ENCODE assay signal across 8 cellular contexts in the genomic region with DNA sequence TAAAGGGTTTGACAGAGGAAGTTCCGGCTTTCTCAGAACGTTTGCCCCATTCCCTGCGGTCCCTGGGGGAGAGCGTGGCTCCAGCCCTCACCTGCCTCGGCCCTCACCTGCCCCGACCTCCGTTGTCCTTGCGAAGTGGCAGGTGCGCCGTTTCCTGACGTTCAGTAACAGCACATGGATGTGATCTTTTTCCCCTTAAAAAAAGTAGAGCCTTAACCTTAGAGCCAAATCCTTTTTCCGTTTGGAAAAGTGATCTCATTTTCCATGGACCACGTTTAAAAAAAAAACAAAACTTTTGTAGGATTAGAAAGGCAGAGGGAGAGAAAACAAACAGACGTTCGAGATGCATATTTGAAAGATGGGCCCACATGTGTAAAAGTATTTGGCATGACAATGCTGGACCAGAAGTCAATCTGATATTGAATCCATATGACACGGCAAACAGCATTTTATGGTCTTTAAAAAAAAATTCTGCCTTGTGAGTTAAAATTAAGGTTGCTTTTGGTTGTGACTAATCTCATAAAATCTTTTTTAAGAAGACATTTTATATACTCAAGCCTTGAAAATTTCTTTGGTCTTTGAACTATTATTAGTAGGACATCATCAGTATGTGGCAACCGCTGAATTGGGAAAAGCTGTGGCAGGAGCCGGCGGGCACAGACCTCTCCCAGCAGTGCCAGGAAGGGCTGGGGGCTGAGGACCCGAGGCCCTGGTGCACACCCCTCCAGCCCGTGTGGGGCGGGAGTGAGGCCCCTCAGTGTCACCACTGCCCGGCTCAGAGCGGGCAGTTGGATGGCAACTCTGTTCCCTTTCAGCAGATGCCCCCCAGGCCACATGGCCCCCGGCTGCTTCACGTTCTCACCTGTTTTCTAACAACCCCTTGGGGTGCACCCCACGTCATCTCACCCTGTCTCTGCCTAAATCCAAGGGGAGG. TPM values are rescaled to one million over a fixed set of nuclear protein-coding genes. Genes with fewer than 3 reads are reported as not detected.
DNase-seq lines count a peak whose midpoint lies in the region; ATAC-seq, FAIRE-seq and TF ChIP-seq lines count a peak whose summit lies in the region.

No MANE protein-coding gene starts in this region.

- peak overlapping the region in 3 of 4 experiments; percentile 23 to 35 (median 32); a peak in 5 of 8 replicates for H3K4me3 ChIP-seq in H1 (ENCODE audit: extremely low read depth in 1 of 4, insufficient read depth in 2 of 4, low read depth in 3 of 4, low read length in 4 of 4)
- H3K4me3 ChIP-seq in prostate gland = no peak overlapping the region

- peaks cover 0 to 1% (median 1%) of the 10 kb centered on the region in 4 experiments; a peak in 3 of 7 replicates for H3K27me3 ChIP-seq in H1 (replicated peaks in 1 of 4; ENCODE audit: control insufficient read depth in 3 of 4, extremely low read depth in 1 of 4, insufficient read depth in 3 of 4, low read length in 3 of 4)
- no peaks in the 10 kb centered on the region for H3K27me3 ChIP-seq in prostate gland (replicated peaks; ENCODE audit: insufficient read depth)

- WGBS in H1 (ENCODE audit: extremely low coverage in 1 of 2, insufficient coverage in 1 of 2, insufficient read length in 1 of 2, insufficient replicate concordance in 2 of 2, low coverage in 1 of 2, low lambda C conversion rate in 2 of 2, missing lambda C conversion rate in 1 of 2), 2 experiments = 72% methylated on average over 27 of the region's 27 CpGs; no CpG with 5 or more reads in 1 of the 2 experiments
- WGBS in prostate gland = 43% methylated on average over 27 of the region's 27 CpGs

- no peak for TF ChIP-seq EP300 in H1 (IDR thresholded peaks at IDR 0.05; ENCODE audit: borderline replicate concordance in 1 of 2, low read depth in 2 of 2, low read length in 2 of 2)

- H3K14ac ChIP-seq in H1 (ENCODE audit: insufficient read length) = no peak overlapping the region

- peak overlapping the region; percentile 69; the same call in 1 of the 2 replicates for H3K27ac ChIP-seq in H1 (ENCODE audit: low read depth, low read length)
- no peak overlapping the region for H3K27ac ChIP-seq in prostate gland

- peaks cover 0 to 16% (median 11%) of the 10 kb centered on the region in 4 experiments; a peak in 5 of 7 replicates for H3K4me1 ChIP-seq in H1 (replicated peaks in 1 of 4; ENCODE audit: control insufficient read depth in 3 of 4, insufficient read depth in 4 of 4, low read length in 3 of 4)
- H3K4me1 ChIP-seq in prostate gland (replicated peaks) = no peaks in the 10 kb centered on the region

- no peak for FAIRE-seq in H1 (lab: Jason Lieb, UNC)

- H3K36me3 ChIP-seq in H1 (ENCODE audit: control insufficient read depth in 2 of 4, insufficient read depth in 4 of 4, low read length in 3 of 4) = no peaks in the 10 kb centered on the region
- H3K36me3 ChIP-seq in prostate gland = no peaks in the 10 kb centered on the region

- H3K4ac ChIP-seq in H1 (replicated peaks; ENCODE audit: insufficient read length, low read depth, low read length) = no peak overlapping the region

- CTCF ChIA-PET in GM10248 (lab: Yijun Ruan, JAX) = interaction anchor here (1.1 to 2.5 kb wide), 5 partner anchors 10 to 84 kb away, joined by 4 to 8 read pairs (median 6); no protein-coding TSS in a partner anchor
- CTCF ChIA-PET in H1 (lab: Charles Lee; ENCODE audit: partially characterized antibody) = interaction anchor here (0.6 to 2.8 kb wide), 6 partner anchors 11 to 79 kb away, joined by 3 to 13 read pairs (median 5); a partner anchor contains a TSS

- H2AK5ac ChIP-seq in H1 (ENCODE audit: low read depth, low read length) = no peak overlapping the region

- H3K4me2 ChIP-seq in H1 (ENCODE audit: insufficient read depth in 1 of 2, low read depth in 2 of 2, low read length in 2 of 2) = peak overlapping the region; percentile 14 to 53

- DNase-seq in GM10248 (ENCODE audit: extremely low spot score) (peak; percentile 21), NCI-H2196 (lab: John Stamatoyannopoulos, UW; ENCODE audit: unreplicated experiment) (peak; percentile 73), H1 (ENCODE audit: low read depth in 1 of 2, low spot score in 2 of 2) (peak in 1 of 2 experiments; percentile 19), prostate gland (ENCODE audit: low spot score) (peak; percentile 2)
- DNase-seq in activated CD4-positive, alpha-beta T cell treated with anti-CD3 and anti-CD28 coated beads, Interleukin-2, amount 50 U/mL, for 48 hours = no peak
- no peak for DNase-seq in stimulated activated CD4-positive, alpha-beta T cell treated with anti-CD3 and anti-CD28 coated beads, Interleukin-4, amount 100 ng/mL, for 24 hours

- H2BK15ac ChIP-seq in H1 (ENCODE audit: low read length) = no peak overlapping the region

- peak overlapping the region; percentile 24; the same call in 1 of the 2 replicates for H2BK5ac ChIP-seq in H1 (ENCODE audit: low read depth, low read length)

- no peak for TF ChIP-seq POLR2A in H1 (IDR thresholded peaks at IDR 0.05; ENCODE audit: control extremely low read depth in 1 of 2, low read depth in 2 of 2, low read length in 2 of 2)
- TF ChIP-seq POLR2A in prostate gland (IDR thresholded peaks at IDR 0.05) = no peak

- peak overlapping the region in 1 of 4 experiments; percentile 13; a peak in 1 of 7 replicates for H3K9ac ChIP-seq in H1 (replicated peaks in 1 of 4; ENCODE audit: extremely low read depth in 1 of 4, low read depth in 3 of 4, low read length in 3 of 4)

- H2BK120ac ChIP-seq in H1 (replicated peaks; ENCODE audit: low read depth, low read length) = no peak overlapping the region

- peak overlapping the region; percentile 94; the same call in 1 of the 2 replicates for H2BK12ac ChIP-seq in H1 (ENCODE audit: low read depth, low read length)

- POLR2A ChIA-PET in GM10248 (lab: Yijun Ruan, JAX) (interaction anchor here (0.5 to 1.0 kb wide), 2 partner anchors 26 to 77 kb away, joined by 3 read pairs; no protein-coding TSS in a partner anchor), H1 (lab: Charles Lee; ENCODE audit: partially characterized antibody) (interaction anchor here (0.8 to 1.1 kb wide), 4 partner anchors 12 to 34 kb away, joined by 3 to 4 read pairs (median 4); no protein-coding TSS in a partner anchor)

- no peak overlapping the region for H2BK20ac ChIP-seq in H1 (ENCODE audit: low read length)

- H3K79me2 ChIP-seq in H1 (ENCODE audit: control insufficient read depth in 1 of 2, insufficient read depth in 2 of 2, low read length in 2 of 2) = no peaks in the 10 kb centered on the region

- no peak for TF ChIP-seq CTCF in GM10248 (IDR thresholded peaks at IDR 0.05; ENCODE audit: control extremely low read depth, extremely low read depth, low read depth, missing control alignments)
- TF ChIP-seq CTCF in H1 (IDR thresholded peaks at IDR 0.05; ENCODE audit: control extremely low read depth in 1 of 3, insufficient read depth in 1 of 3, low read depth in 1 of 3, low read length in 3 of 3) = no peak
- no peak for TF ChIP-seq CTCF in prostate gland (IDR thresholded peaks at IDR 0.05)

- no peaks in the 10 kb centered on the region for H3K23me2 ChIP-seq in H1 (ENCODE audit: low read depth, low read length)

- no peak overlapping the region for H4K5ac ChIP-seq in H1 (ENCODE audit: insufficient read length, low read depth, low read length)

- intact Hi-C loops in prostate gland (cut with DNase I) = no loop called here

- TF ChIP-seq RAD21 in H1 (IDR thresholded peaks at IDR 0.05 in 1 of 2, conservative IDR thresholded peaks at IDR 0.05 in 1 of 2; ENCODE audit: low read depth in 2 of 2, low read length in 2 of 2) = no peak

- no peak overlapping the region for H3K23ac ChIP-seq in H1 (ENCODE audit: insufficient read length)

- H3K9me3 ChIP-seq in H1 (ENCODE audit: insufficient read depth in 2 of 2, low read depth in 1 of 2, low read length in 1 of 2) (no peaks in the 10 kb centered on the region), prostate gland (no peaks in the 10 kb centered on the region)

- no peaks in the 10 kb centered on the region for H3K79me1 ChIP-seq in H1 (ENCODE audit: low read depth, low read length)

- H4K8ac ChIP-seq in H1 (ENCODE audit: extremely low read depth, insufficient read depth, low read length) = no peak overlapping the region; the same call in 1 of the 2 replicates

- no peaks in the 10 kb centered on the region for H4K20me1 ChIP-seq in H1 (replicated peaks in 1 of 2; ENCODE audit: control insufficient read depth in 1 of 2, insufficient read depth in 2 of 2, low read length in 2 of 2)

- ATAC-seq in GM21723 (IDR thresholded peaks at IDR 0.05; ENCODE audit: unreplicated experiment) (peak; percentile 6), HG02610 (IDR thresholded peaks at IDR 0.05; ENCODE audit: unreplicated experiment) (no peak)

- H3K18ac ChIP-seq in H1 (ENCODE audit: extremely low read depth, low read length) = no peak overlapping the region; the same call in 1 of the 2 replicates

- peak overlapping the region; percentile 25 for H4K91ac ChIP-seq in H1 (replicated peaks; ENCODE audit: insufficient read length, low read length)

- H3K56ac ChIP-seq in H1 (replicated peaks; ENCODE audit: insufficient read length, low read depth, low read length) = no peak overlapping the region

- H2AFZ ChIP-seq in H1 (ENCODE audit: low read length) = no peak overlapping the region; the same call in 1 of the 2 replicates

TF ChIP-seq in H1, 55 proteins besides CTCF, POLR2A, EP300 and RAD21 (continues in another document):
- no peak for TF ChIP-seq HDAC2 (IDR thresholded peaks at IDR 0.05; ENCODE audit: borderline replicate concordance in 1 of 2, low read depth in 2 of 2, low read length in 2 of 2)
- no peak for TF ChIP-seq CHD1 (IDR thresholded peaks at IDR 0.05; ENCODE audit: low read depth, low read length)
- no peak for TF ChIP-seq YY1 (IDR thresholded peaks at IDR 0.05; ENCODE audit: low read depth, low read length)
- no peak for TF ChIP-seq TAF7 (optimal IDR thresholded peaks at IDR 0.05; ENCODE audit: borderline replicate concordance, low read depth, low read length)
- no peak; the same call in 1 of the 2 replicates for TF ChIP-seq CHD2 (IDR thresholded peaks at IDR 0.05; ENCODE audit: low read length)
- no peak for TF ChIP-seq GABPA (IDR thresholded peaks at IDR 0.05; ENCODE audit: borderline replicate concordance, insufficient read depth, low read length)
- TF ChIP-seq SIRT6 (IDR thresholded peaks at IDR 0.05; ENCODE audit: low read length) = no peak

RNA-seq across cellular contexts. Expression of a gene that starts 42.4 kb away (rescaled TPM):
- 27.5 and 30.0 TPM in 2 replicates for total RNA-seq in H1 (2021; fragmentation: NEBNext Ultra II Directional; extraction: Animal tissue kit (Norgen Biotek cat#: 25700))
- 14.4 and 19.5 TPM in 2 replicates for polyA plus RNA-seq in H1 (2011; rRNA removed)
- polyA plus RNA-seq in H1 (2011; cell fraction: cytosol; rRNA removed) = 17.3 TPM
- 38.7 TPM for polyA plus RNA-seq in H1 (2011; cell fraction: nucleus; rRNA removed)
- 24.9 to 34.9 TPM (median 31.8 TPM) in 4 replicates for polyA plus RNA-seq in H1 (2012, experiment 1 of 2)
- 19.3 TPM for polyA plus RNA-seq in H1 (2012, experiment 2 of 2)
- polyA plus RNA-seq in H1 (2013, experiment 1 of 2) = 16.3 TPM
- polyA plus RNA-seq in H1 (2013, experiment 2 of 2) = 14.9 TPM
- 16.7 and 19.2 TPM in 2 replicates for polyA minus RNA-seq in H1 (2011; rRNA and poly(A)+ RNA removed)
- 12.9 TPM for polyA minus RNA-seq in H1 (2011; cell fraction: cytosol; rRNA and poly(A)+ RNA removed)
- polyA minus RNA-seq in H1 (2011; cell fraction: nucleus; rRNA and poly(A)+ RNA removed) = 14.7 TPM
- 10 to 100 TPM; 44.3 to 79.7 TPM for total RNA-seq in prostate gland

Comparison
In these comparisons a context has a peak if more than half of its experiments do, and no peak if none do; other contexts are left out.
1. DNase-seq: peak in GM10248 (single experiment), NCI-H2196 (single experiment) and prostate gland (single experiment); none in activated CD4-positive, alpha-beta T cell treated with anti-CD3 and anti-CD28 coated beads, Interleukin-2, amount 50 U/mL, for 48 hours (0 of 2) and stimulated activated CD4-positive, alpha-beta T cell treated with anti-CD3 and anti-CD28 coated beads, Interleukin-4, amount 100 ng/mL, for 24 hours (single experiment).
2. H3K4me3 ChIP-seq: peak in H1 (3 of 4); none in prostate gland (0 of 2).